26 cellular contexts compared by ENCODE assay signal in genomic region chr16:49504023-49504364, GRCh38.
"Had no signal": no experiment of that assay in that cellular context is flagged by ENCODE, and none has a peak within 500 bp of the region (broad histone marks: within the 10 kb centered on the region; RNA-seq: fewer than 3 reads in every experiment).

No MANE protein-coding gene starts in this region.

- DNase-seq: activated B cell treated with CpG ODN at 0.5 μM for 24 hours; activated CD4-positive, alpha-beta T cell treated with anti-CD3 and anti-CD28 coated beads for 36 hours; activated CD4-positive, alpha-beta T cell treated with anti-CD3 and anti-CD28 coated beads, Interleukin-2, amount 50 U/mL, for 4 hours; activated naive CD4-positive, alpha-beta T cell treated with anti-CD3 and anti-CD28 coated beads for 36 hours; activated naive CD8-positive, alpha-beta T cell treated with anti-CD3 and anti-CD28 coated beads, Interleukin-2, amount 50 U/mL, for 24 hours; activated T-cell treated with anti-CD3 and anti-CD28 coated beads, Interleukin-2, amount 50 U/mL, for 48 hours; anterior cingulate cortex; body of pancreas; effector CD4-positive, alpha-beta T cell; foreskin melanocyte; immature natural killer cell; left ventricle myocardium inferior; mammary epithelial cell; natural killer cell; right cardiac atrium; stimulated activated CD4-positive, alpha-beta T cell treated with anti-CD3 and anti-CD28 coated beads, Interleukin-1b, Interleukin-23, amount 100 ng/mL, for 48 hours; stimulated activated naive CD8-positive, alpha-beta T cell treated with anti-CD3 and anti-CD28 coated beads, Interleukin-15, amount 100 ng/mL, for 72 hours; T1000 had no signal

- H3K27ac Mint-ChIP-seq: activated B cell treated with CpG ODN at 0.5 μM for 24 hours; activated CD4-positive, alpha-beta T cell treated with anti-CD3 and anti-CD28 coated beads for 36 hours; activated naive CD4-positive, alpha-beta T cell treated with anti-CD3 and anti-CD28 coated beads for 36 hours; activated naive CD8-positive, alpha-beta T cell treated with anti-CD3 and anti-CD28 coated beads, Interleukin-2, amount 50 U/mL, for 24 hours; mesothelial cell of epicardium; natural killer cell; T-helper 1 cell treated with Interleukin-12 subunit alpha and Interleukin-12 subunit beta and Interleukin-4 antibody, amounts not matched to agents 30 μg/mL and 1 μg/mL, for 36 hours had no signal

- H3K27ac ChIP-seq: body of pancreas, cardiac muscle cell, hepatocyte, left ventricle myocardium inferior, prostate gland, skin epidermis, tibial artery had no signal

- H3K27me3 Mint-ChIP-seq: activated CD4-positive, alpha-beta T cell treated with anti-CD3 and anti-CD28 coated beads for 36 hours; activated naive CD8-positive, alpha-beta T cell treated with anti-CD3 and anti-CD28 coated beads, Interleukin-2, amount 50 U/mL, for 24 hours; stimulated activated naive CD8-positive, alpha-beta T cell treated with anti-CD3 and anti-CD28 coated beads, Interleukin-15, amount 100 ng/mL, for 72 hours had no signal

- H3K4me2 ChIP-seq: hepatocyte had no signal

- H3K4me1 ChIP-seq: body of pancreas, left ventricle myocardium inferior, prostate gland, tibial artery had no signal

- ATAC-seq: activated CD4-positive, alpha-beta T cell treated with anti-CD3 and anti-CD28 coated beads for 36 hours; activated naive CD8-positive, alpha-beta T cell treated with anti-CD3 and anti-CD28 coated beads, Interleukin-2, amount 50 U/mL, for 24 hours; body of pancreas; right cardiac atrium; stimulated activated naive CD8-positive, alpha-beta T cell treated with anti-CD3 and anti-CD28 coated beads, Interleukin-15, amount 100 ng/mL, for 72 hours had no signal

- H3K36me3 ChIP-seq: cardiac muscle cell, left ventricle myocardium inferior, prostate gland, tibial artery had no signal

- H3K9me3 Mint-ChIP-seq: activated B cell treated with CpG ODN at 0.5 μM for 24 hours; activated naive CD4-positive, alpha-beta T cell treated with anti-CD3 and anti-CD28 coated beads for 36 hours; activated naive CD8-positive, alpha-beta T cell treated with anti-CD3 and anti-CD28 coated beads, Interleukin-2, amount 50 U/mL, for 24 hours; dendritic cell treated with granulocyte-macrophage colony-stimulating factor and Interleukin-4, amounts not matched to agents 40 ng/mL and 50 ng/mL, for 4 days; immature natural killer cell; mesothelial cell of epicardium; T-helper 1 cell treated with Interleukin-12 subunit alpha and Interleukin-12 subunit beta and Interleukin-4 antibody, amounts not matched to agents 30 μg/mL and 1 μg/mL, for 36 hours had no signal

- H3K9me3 ChIP-seq: body of pancreas, left ventricle myocardium inferior, prostate gland, tibial artery had no signal

- H3K36me3 Mint-ChIP-seq: immature natural killer cell, mesothelial cell of epicardium, natural killer cell had no signal

- H3K27me3 ChIP-seq: body of pancreas, cardiac muscle cell, hepatocyte, tibial artery had no signal

- H3K4me3 ChIP-seq: body of pancreas, cardiac muscle cell, hepatocyte, left ventricle myocardium inferior, prostate gland, skin epidermis, tibial artery had no signal

- H3K4me3 Mint-ChIP-seq: activated B cell treated with CpG ODN at 0.5 μM for 24 hours; activated CD4-positive, alpha-beta T cell treated with anti-CD3 and anti-CD28 coated beads for 36 hours; activated naive CD4-positive, alpha-beta T cell treated with anti-CD3 and anti-CD28 coated beads for 36 hours; activated naive CD8-positive, alpha-beta T cell treated with anti-CD3 and anti-CD28 coated beads, Interleukin-2, amount 50 U/mL, for 24 hours; mesothelial cell of epicardium; stimulated activated naive CD8-positive, alpha-beta T cell treated with anti-CD3 and anti-CD28 coated beads, Interleukin-15, amount 100 ng/mL, for 72 hours; T-helper 1 cell treated with Interleukin-12 subunit alpha and Interleukin-12 subunit beta and Interleukin-4 antibody, amounts not matched to agents 30 μg/mL and 1 μg/mL, for 36 hours had no signal
